In the genomic region with DNA sequence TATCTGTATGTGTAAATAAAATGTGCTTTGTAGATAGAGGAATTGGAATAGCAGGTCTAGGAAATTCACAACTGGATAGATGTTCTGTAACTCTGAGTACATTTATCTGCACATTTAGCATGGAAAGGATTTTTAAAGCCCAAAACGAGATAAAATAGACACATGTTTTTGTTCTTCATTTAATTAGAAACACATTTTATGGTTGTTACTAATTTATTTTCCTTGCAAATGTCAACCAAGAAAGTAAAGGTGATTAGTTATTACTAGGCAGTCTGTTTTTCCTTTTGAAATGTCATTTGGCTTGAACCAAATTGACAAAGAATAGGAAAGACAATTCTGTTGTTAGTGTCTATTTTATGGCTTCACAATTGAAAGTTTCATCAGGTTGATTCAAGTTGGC, we compare ENCODE assay signal across 10 cellular contexts. TPM values are rescaled to one million over a fixed set of nuclear protein-coding genes. Genes with fewer than 3 reads are reported as not detected.
"Had no signal": no experiment of that assay in that cellular context is flagged by ENCODE, and none has a peak within 500 bp of the region (broad histone marks: within the 10 kb centered on the region; RNA-seq: fewer than 3 reads in every experiment).

No MANE protein-coding gene starts in this region.

- DNase-seq: GM23248, GOT3, H7, HFFc6, IMR-90, KG1 had no signal

- H3K4me3 Mint-ChIP-seq: HFFc6 had no signal

- ATAC-seq: HCT116, K562 had no signal

- H3K27ac Mint-ChIP-seq: HFFc6 had no signal

- H3K4me3 ChIP-seq: GM23248, K562 had no signal

- H2AFZ ChIP-seq: GM23248 had no signal

- H3K9ac ChIP-seq: GM23248 had no signal

- H3K27ac ChIP-seq: GM23248 had no signal

RNA-seq across cellular contexts. Expression of a gene that starts 0.8 kb away (rescaled TPM):
- total RNA-seq: GM23248, H4, H7, HFFc6, HT-29, IMR-90, K562 had no signal
